In genomic region chr1:22388666-22389455, GRCh38 we compare ENCODE assay signal across 15 cellular contexts.
DNase-seq lines count a peak whose midpoint lies in the region; ATAC-seq, FAIRE-seq and TF ChIP-seq lines count a peak whose summit lies in the region.
"Had no signal": no experiment of that assay in that cellular context is flagged by ENCODE, and none has a peak within 500 bp of the region (broad histone marks: within the 10 kb centered on the region; RNA-seq: fewer than 3 reads in every experiment).

No MANE protein-coding gene starts in this region.

- H4K8ac ChIP-seq in H9 (replicated peaks; ENCODE audit: insufficient read length, low read depth, low read length) (no peak overlapping the region), mesenchymal stem cell (ENCODE audit: low read length) (no peak overlapping the region)

- H3K18ac ChIP-seq in H9 (ENCODE audit: insufficient read length, low read depth, low read length) = no peak overlapping the region
- no peak overlapping the region for H3K18ac ChIP-seq in mesenchymal stem cell (ENCODE audit: low read depth in 1 of 2, low read length in 2 of 2)

- CTCF ChIA-PET in AG04449 (lab: Yijun Ruan, JAX) = no interaction called here

- H3K27ac Mint-ChIP-seq in H9 = peak overlapping the region in 1 of 3 experiments; percentile 60; a peak in 1 of 7 replicates
- H3K27ac Mint-ChIP-seq: activated B cell treated with CpG ODN at 0.5 μM for 24 hours; activated naive CD4-positive, alpha-beta T cell treated with anti-CD3 and anti-CD28 coated beads, Interleukin-2, amount 50 U/mL, for 72 hours had no signal

- no peaks in the 10 kb centered on the region for H3K23me2 ChIP-seq in H9 (ENCODE audit: insufficient read length, low read depth, low read length, poor library complexity, severe bottlenecking)

- H3K4me3 ChIP-seq in AG04449 (ENCODE audit: low read depth, low read length) (no peak overlapping the region), mesenchymal stem cell (ENCODE audit: insufficient read depth in 1 of 2, low read depth in 1 of 2, low read length in 2 of 2) (no peak overlapping the region)
- H3K4me3 ChIP-seq: colonic mucosa, GM12878, lower lobe of right lung had no signal

- WGBS in H9 (ENCODE audit: extremely low coverage, insufficient read length, low lambda C conversion rate) = no CpG with 5 or more reads among the region's 19 CpGs
- 77% methylated on average over 16 of the region's 19 CpGs for WGBS in mesenchymal stem cell

- H3K9ac ChIP-seq in H9 (ENCODE audit: extremely low read depth, insufficient read length, low read length) (no peak overlapping the region), mesenchymal stem cell (ENCODE audit: low read length) (peak overlapping the region; percentile 62)

- H3K4me2 ChIP-seq in H9 (ENCODE audit: insufficient read depth, insufficient read length, low read length) (no peak overlapping the region), mesenchymal stem cell (ENCODE audit: low read length, poor library complexity, severe bottlenecking) (no peak overlapping the region)

- no peak overlapping the region for H3K4ac ChIP-seq in H9 (ENCODE audit: low read depth, low read length)
- H3K4ac ChIP-seq in mesenchymal stem cell (ENCODE audit: low read depth in 1 of 2, low read length in 2 of 2) = no peak overlapping the region

- H3K14ac ChIP-seq in H9 (ENCODE audit: insufficient read depth, low read length) (peak overlapping the region; percentile 6; the same call in 1 of the 2 replicates), mesenchymal stem cell (ENCODE audit: low read length in 2 of 2) (no peak overlapping the region)

- peaks cover 3% of the 10 kb centered on the region for H3K27me3 Mint-ChIP-seq in H9 (ENCODE audit: low read depth)

- H3K9me3 ChIP-seq in H9 (ENCODE audit: control insufficient read depth, low read depth, low read length) = no peaks in the 10 kb centered on the region
- no peaks in the 10 kb centered on the region for H3K9me3 ChIP-seq in mesenchymal stem cell (ENCODE audit: control insufficient read depth, low read length)
- H3K9me3 ChIP-seq: colonic mucosa, lower lobe of right lung had no signal

- H2BK12ac ChIP-seq in H9 (ENCODE audit: insufficient read length, low read depth, low read length) = no peak overlapping the region
- no peak overlapping the region for H2BK12ac ChIP-seq in mesenchymal stem cell (ENCODE audit: low read length in 2 of 2)

- no peak overlapping the region for H2BK120ac ChIP-seq in H9 (ENCODE audit: low read depth, low read length, poor library complexity, severe bottlenecking)
- no peak overlapping the region for H2BK120ac ChIP-seq in mesenchymal stem cell (ENCODE audit: low read depth, low read length)

- peaks cover 11 to 20% of the 10 kb centered on the region in 2 experiments for H3K4me1 Mint-ChIP-seq in H9
- H3K4me1 Mint-ChIP-seq: activated B cell treated with CpG ODN at 0.5 μM for 24 hours had no signal

- H3K23ac ChIP-seq in H9 (ENCODE audit: insufficient read length, low read depth, low read length) (no peak overlapping the region), mesenchymal stem cell (ENCODE audit: low read length in 2 of 2) (no peak overlapping the region)

- H2AK5ac ChIP-seq in H9 (ENCODE audit: insufficient read length, low read length) (no peak overlapping the region), mesenchymal stem cell (ENCODE audit: low read length, severe bottlenecking) (no peak overlapping the region)

- H3K27ac ChIP-seq in H9 (ENCODE audit: insufficient read length, low read depth, low read length) (no peak overlapping the region), mesenchymal stem cell (ENCODE audit: low read length, poor library complexity, severe bottlenecking) (no peak overlapping the region)
- H3K27ac ChIP-seq: colonic mucosa, lower lobe of right lung had no signal

- H3T11ph ChIP-seq in H9 (ENCODE audit: low read length) = no peak overlapping the region

- H4K91ac ChIP-seq in H9 (ENCODE audit: insufficient read length, low read depth, low read length) = no peak overlapping the region
- peak overlapping the region; percentile 25 for H4K91ac ChIP-seq in mesenchymal stem cell (ENCODE audit: low read length)

- no peaks in the 10 kb centered on the region for H3K9me3 Mint-ChIP-seq in H9
- H3K9me3 Mint-ChIP-seq: activated B cell treated with CpG ODN at 0.5 μM for 24 hours; activated naive CD4-positive, alpha-beta T cell treated with anti-CD3 and anti-CD28 coated beads, Interleukin-2, amount 50 U/mL, for 72 hours had no signal

- no peak overlapping the region for H2AFZ ChIP-seq in H9 (ENCODE audit: low read length)
- no peak overlapping the region for H2AFZ ChIP-seq in mesenchymal stem cell (ENCODE audit: low read depth, low read length)

- DNase-seq in AG04449 (ENCODE audit: low read depth, low spot score) (peak; percentile 19), H9 (no peak), astrocyte of the hippocampus (ENCODE audit: low read depth, low spot score) (peak; percentile 11), mesenchymal stem cell (peak; percentile 53), GM19239 (ENCODE audit: insufficient read length, low spot score) (no peak), cerebellar nuclear complex (lab: John Stamatoyannopoulos, UW) (no peak), Ammon's horn (ENCODE audit: low spot score) (no peak)
- DNase-seq: activated B cell treated with CpG ODN at 0.5 μM for 24 hours, colonic mucosa, lower lobe of right lung, NCI-H2227 treated with DMSO at 0.1 percent for 48 hours, occipital lobe had no signal

- FAIRE-seq in GM19239 (lab: Jason Lieb, UNC) = no peak
- FAIRE-seq: GM12878 had no signal

- H2BK20ac ChIP-seq in H9 (ENCODE audit: low read depth, low read length, poor library complexity, severe bottlenecking) = no peak overlapping the region

- no peak overlapping the region for H3K4me3 Mint-ChIP-seq in H9
- H3K4me3 Mint-ChIP-seq: activated B cell treated with CpG ODN at 0.5 μM for 24 hours had no signal

- no peak overlapping the region for H2BK15ac ChIP-seq in H9 (ENCODE audit: low read depth, low read length)
- no peak overlapping the region for H2BK15ac ChIP-seq in mesenchymal stem cell (ENCODE audit: low read depth, poor library complexity, severe bottlenecking)

- no peak for ATAC-seq in GM21576 (IDR thresholded peaks at IDR 0.05; ENCODE audit: unreplicated experiment)
- ATAC-seq: activated naive CD4-positive, alpha-beta T cell treated with anti-CD3 and anti-CD28 coated beads, Interleukin-2, amount 50 U/mL, for 72 hours; GM12878 had no signal

- POLR2A ChIA-PET in AG04449 (lab: Yijun Ruan, JAX) = no interaction called here

- no peak overlapping the region for H4K5ac ChIP-seq in H9 (ENCODE audit: insufficient read length, low read depth, low read length)

- no peaks in the 10 kb centered on the region for H3K36me3 ChIP-seq in mesenchymal stem cell (ENCODE audit: control insufficient read depth in 1 of 2, insufficient read depth in 2 of 2, low read depth in 1 of 2, low read length in 2 of 2)
- H3K36me3 ChIP-seq: colonic mucosa, lower lobe of right lung had no signal

- H3K56ac ChIP-seq in H9 (ENCODE audit: insufficient read length, low read depth, low read length) = no peak overlapping the region

- H3K27me3 ChIP-seq in H9 (ENCODE audit: insufficient read depth, low read length) (no peaks in the 10 kb centered on the region), mesenchymal stem cell (ENCODE audit: control insufficient read depth in 1 of 2, insufficient read depth in 1 of 2, low read length in 2 of 2) (peaks cover 24 to 61% of the 10 kb centered on the region in 2 experiments)
- H3K27me3 ChIP-seq: colonic mucosa had no signal

- TF ChIP-seq CTCF in AG04449 (IDR thresholded peaks at IDR 0.05; ENCODE audit: insufficient read depth, low read length, missing control alignments) = no peak
- TF ChIP-seq CTCF in H9 (conservative IDR thresholded peaks at IDR 0.05) = no peak

- H3K36me3 Mint-ChIP-seq in H9 (ENCODE audit: insufficient read depth in 1 of 3, low read depth in 3 of 3) = no peaks in the 10 kb centered on the region
- H3K36me3 Mint-ChIP-seq: activated naive CD4-positive, alpha-beta T cell treated with anti-CD3 and anti-CD28 coated beads, Interleukin-2, amount 50 U/mL, for 72 hours had no signal

- H3K79me1 ChIP-seq in H9 (ENCODE audit: insufficient read depth, low read depth, low read length, poor library complexity, severe bottlenecking) (no peaks in the 10 kb centered on the region), mesenchymal stem cell (replicated peaks; ENCODE audit: low read length, poor library complexity, severe bottlenecking) (no peaks in the 10 kb centered on the region)

- H2BK5ac ChIP-seq in H9 (ENCODE audit: insufficient read length, low read length) (no peak overlapping the region), mesenchymal stem cell (ENCODE audit: low read depth, low read length, poor library complexity, severe bottlenecking) (no peak overlapping the region)

- no peaks in the 10 kb centered on the region for H4K20me1 ChIP-seq in H9 (ENCODE audit: control insufficient read depth, insufficient read depth, insufficient read length)

- H3K4me1 ChIP-seq in H9 (ENCODE audit: insufficient read depth, low read length) (no peaks in the 10 kb centered on the region), mesenchymal stem cell (ENCODE audit: control insufficient read depth, insufficient read depth, low read depth, low read length) (peaks cover 2% of the 10 kb centered on the region)
- H3K4me1 ChIP-seq: colonic mucosa, lower lobe of right lung had no signal

- H3K79me2 ChIP-seq in H9 (ENCODE audit: insufficient read depth, low read length) = no peaks in the 10 kb centered on the region

Comparison
In these comparisons a context has a peak if more than half of its experiments do, and no peak if none do; other contexts are left out.
1. DNase-seq: peak in AG04449 (single experiment), astrocyte of the hippocampus (single experiment) and mesenchymal stem cell (single experiment); none in H9 (single experiment), GM19239 (single experiment), cerebellar nuclear complex (0 of 2) and Ammon's horn (single experiment).